Comparison of ENCODE assay signal across 8 cellular contexts in the genomic region with DNA sequence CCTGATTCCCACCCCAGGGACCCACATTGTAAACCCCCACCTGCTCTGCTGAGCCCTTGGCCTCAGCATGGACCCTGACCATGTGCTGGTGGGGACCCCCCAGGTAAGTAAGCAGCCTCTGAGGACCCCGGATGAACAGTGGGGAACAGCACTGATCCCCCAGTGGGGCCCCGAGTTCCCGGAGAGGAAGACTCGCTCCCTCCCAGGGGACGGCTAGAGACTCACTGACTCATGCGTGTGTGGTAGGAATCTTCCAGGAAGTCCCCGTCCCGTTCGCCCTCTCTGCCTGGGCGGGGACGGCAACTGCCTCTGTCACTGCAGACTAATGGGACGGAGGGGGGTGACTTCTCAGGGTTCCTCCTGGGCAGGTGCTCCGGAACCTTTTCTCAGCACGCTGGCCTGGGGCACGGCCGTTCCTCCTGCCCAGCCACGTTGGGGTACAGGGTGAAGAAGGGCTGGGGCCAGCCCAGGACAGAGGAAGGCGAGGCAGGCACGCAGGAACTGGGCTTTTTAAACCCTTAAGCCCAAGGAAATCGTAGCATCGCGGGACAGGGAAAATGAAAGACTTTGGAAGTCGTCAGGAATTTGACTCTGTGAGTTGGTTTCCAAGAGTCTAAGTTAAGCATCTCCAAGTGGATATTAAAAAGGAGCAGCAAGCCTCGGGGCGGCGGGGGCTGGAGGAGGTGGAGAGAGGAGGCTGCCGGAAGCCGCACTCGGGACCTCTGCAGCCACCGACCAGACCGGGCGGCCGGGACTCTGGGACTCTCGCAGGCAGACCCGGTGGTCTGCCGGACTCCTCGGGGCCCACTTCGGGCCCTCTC.
DNase-seq lines count a peak whose midpoint lies in the region; ATAC-seq and TF ChIP-seq lines count a peak whose summit lies in the region.

No MANE protein-coding gene starts in this region.

- H3K27ac ChIP-seq in CD4-positive, CD25-positive, alpha-beta regulatory T cell (ENCODE audit: insufficient read depth, low read length, poor library complexity, severe bottlenecking): no peak overlapping the region
- H3K27ac ChIP-seq in H9 (ENCODE audit: insufficient read length, low read depth, low read length): no peak overlapping the region
- peak overlapping the region; percentile 38; the same call in 1 of the 2 replicates for H3K27ac ChIP-seq in SJCRH30

- peak; percentile 65 to 72 for ATAC-seq in CD4-positive, CD25-positive, alpha-beta regulatory T cell (ENCODE audit: low read depth in 2 of 2)
- no peak for ATAC-seq in GM21526 (IDR thresholded peaks at IDR 0.05; ENCODE audit: low FRiP score, unreplicated experiment)

- WGBS in H9 (ENCODE audit: extremely low coverage, insufficient read length, low lambda C conversion rate): no CpG with 5 or more reads among the region's 38 CpGs

- 0 out of 2 replicates have a peak, but pooled peaks cover 1% of the 10 kb centered on the region for H3K79me2 ChIP-seq in H9 (ENCODE audit: insufficient read depth, low read length)

- H2AK5ac ChIP-seq in H9 (ENCODE audit: insufficient read length, low read length): no peak overlapping the region

- no peak overlapping the region for H3K23ac ChIP-seq in H9 (ENCODE audit: insufficient read length, low read depth, low read length)

- no peaks in the 10 kb centered on the region for H3K36me3 Mint-ChIP-seq in CD4-positive, CD25-positive, alpha-beta regulatory T cell
- peaks cover 0 to 10% (median 0%) of the 10 kb centered on the region in 3 experiments; a peak in 3 of 7 replicates for H3K36me3 Mint-ChIP-seq in H9 (ENCODE audit: insufficient read depth in 1 of 3, low read depth in 3 of 3)

- no peaks in the 10 kb centered on the region for H3K27me3 ChIP-seq in CD4-positive, CD25-positive, alpha-beta regulatory T cell (ENCODE audit: control insufficient read depth, insufficient read depth, low read length)
- H3K27me3 ChIP-seq in H9 (ENCODE audit: insufficient read depth, low read length): no peaks in the 10 kb centered on the region
- H3K27me3 ChIP-seq in SJCRH30: no peaks in the 10 kb centered on the region

- no peak overlapping the region for H4K8ac ChIP-seq in H9 (replicated peaks; ENCODE audit: insufficient read length, low read depth, low read length)

- H3K56ac ChIP-seq in H9 (ENCODE audit: insufficient read length, low read depth, low read length): no peak overlapping the region

- no peak overlapping the region for H2BK5ac ChIP-seq in H9 (ENCODE audit: insufficient read length, low read length)

- peaks cover 3% of the 10 kb centered on the region for H3K79me1 ChIP-seq in H9 (ENCODE audit: insufficient read depth, low read depth, low read length, poor library complexity, severe bottlenecking)

- H2BK120ac ChIP-seq in H9 (ENCODE audit: low read depth, low read length, poor library complexity, severe bottlenecking): no peak overlapping the region

- H3K27me3 Mint-ChIP-seq in CD4-positive, CD25-positive, alpha-beta regulatory T cell: no peaks in the 10 kb centered on the region
- H3K27me3 Mint-ChIP-seq in H9 (ENCODE audit: low read depth): peaks cover 1% of the 10 kb centered on the region; the same call in 1 of the 2 replicates

- no peak overlapping the region for H2BK12ac ChIP-seq in H9 (ENCODE audit: insufficient read length, low read depth, low read length)

- no peaks in the 10 kb centered on the region for H3K23me2 ChIP-seq in H9 (ENCODE audit: insufficient read length, low read depth, low read length, poor library complexity, severe bottlenecking)

- no peak overlapping the region for H4K5ac ChIP-seq in H9 (ENCODE audit: insufficient read length, low read depth, low read length)

- H3T11ph ChIP-seq in H9 (ENCODE audit: low read length): no peak overlapping the region

- H2AFZ ChIP-seq in H9 (ENCODE audit: low read length): no peak overlapping the region

- H3K9me3 ChIP-seq in CD4-positive, CD25-positive, alpha-beta regulatory T cell (ENCODE audit: control insufficient read depth in 2 of 2, low read length in 2 of 2): no peaks in the 10 kb centered on the region
- H3K9me3 ChIP-seq in H9 (ENCODE audit: control insufficient read depth, low read depth, low read length): no peaks in the 10 kb centered on the region
- H3K9me3 ChIP-seq in SJCRH30 (replicated peaks): no peaks in the 10 kb centered on the region
- H3K9me3 ChIP-seq in iPS-18c (ENCODE audit: control insufficient read depth, insufficient read depth, low read length): no peaks in the 10 kb centered on the region

- H3K36me3 ChIP-seq in CD4-positive, CD25-positive, alpha-beta regulatory T cell (ENCODE audit: control insufficient read depth, insufficient read depth, low read length): no peaks in the 10 kb centered on the region
- H3K36me3 ChIP-seq in SJCRH30: no peaks in the 10 kb centered on the region

- H3K9ac ChIP-seq in H9 (ENCODE audit: extremely low read depth, insufficient read length, low read length): no peak overlapping the region

- H2BK20ac ChIP-seq in H9 (ENCODE audit: low read depth, low read length, poor library complexity, severe bottlenecking): no peak overlapping the region

- H3K9me3 Mint-ChIP-seq in CD4-positive, CD25-positive, alpha-beta regulatory T cell: peaks cover 0 to 1% (median 0%) of the 10 kb centered on the region in 7 donors
- no peaks in the 10 kb centered on the region; a peak in 1 of 5 replicates for H3K9me3 Mint-ChIP-seq in H9

- H3K27ac Mint-ChIP-seq in CD4-positive, CD25-positive, alpha-beta regulatory T cell: peak overlapping the region; percentile 89 to 94 (median 90)
- peak overlapping the region in 2 of 3 experiments; percentile 35 to 75; a peak in 3 of 7 replicates for H3K27ac Mint-ChIP-seq in H9

- H3K4me1 Mint-ChIP-seq in CD4-positive, CD25-positive, alpha-beta regulatory T cell: peaks cover 1 to 32% (median 8%) of the 10 kb centered on the region in 4 donors
- peaks cover 40 to 66% of the 10 kb centered on the region in 2 experiments for H3K4me1 Mint-ChIP-seq in H9

- H4K20me1 ChIP-seq in H9 (ENCODE audit: control insufficient read depth, insufficient read depth, insufficient read length): no peaks in the 10 kb centered on the region

- H2BK15ac ChIP-seq in H9 (ENCODE audit: low read depth, low read length): no peak overlapping the region

- H3K4me2 ChIP-seq in H9 (ENCODE audit: insufficient read depth, insufficient read length, low read length): no peak overlapping the region

- no peak overlapping the region for H3K18ac ChIP-seq in H9 (ENCODE audit: insufficient read length, low read depth, low read length)

- no peak overlapping the region for H4K91ac ChIP-seq in H9 (ENCODE audit: insufficient read length, low read depth, low read length)

- peaks cover 23% of the 10 kb centered on the region for H3K4me1 ChIP-seq in CD4-positive, CD25-positive, alpha-beta regulatory T cell (ENCODE audit: control insufficient read depth, insufficient read depth, low read length, poor library complexity, severe bottlenecking)
- peaks cover 4% of the 10 kb centered on the region; the same call in 1 of the 2 replicates for H3K4me1 ChIP-seq in H9 (ENCODE audit: insufficient read depth, low read length)
- H3K4me1 ChIP-seq in SJCRH30: peaks cover 26% of the 10 kb centered on the region

- no peak overlapping the region for H3K14ac ChIP-seq in H9 (ENCODE audit: insufficient read depth, low read length)

- H3K4ac ChIP-seq in H9 (ENCODE audit: low read depth, low read length): no peak overlapping the region

- H3K4me3 Mint-ChIP-seq in CD4-positive, CD25-positive, alpha-beta regulatory T cell: peak overlapping the region in 2 of 4 donors; percentile 75 to 80
- H3K4me3 Mint-ChIP-seq in H9: no peak overlapping the region

- TF ChIP-seq CTCF in H9 (conservative IDR thresholded peaks at IDR 0.05): no peak

- H3K4me3 ChIP-seq in CD4-positive, CD25-positive, alpha-beta regulatory T cell (ENCODE audit: low read depth, low read length): no peak overlapping the region
- H3K4me3 ChIP-seq in SJCRH30: peak overlapping the region; percentile 60
- peak overlapping the region; percentile 15; the same call in 1 of the 2 replicates for H3K4me3 ChIP-seq in iPS-18c (ENCODE audit: insufficient read depth, low read depth, low read length)

- DNase-seq in CD4-positive, CD25-positive, alpha-beta regulatory T cell: peak in 2 of 3 donors; percentile 23 to 62
- peak; percentile 78 for DNase-seq in H9
- peak; percentile 85 to 87 for DNase-seq in SJCRH30
- peak; percentile 87 for DNase-seq in amniotic stem cell (lab: John Stamatoyannopoulos, UW)
- DNase-seq in stimulated activated CD4-positive, alpha-beta T cell treated with anti-CD3 and anti-CD28 coated beads, Interleukin-12 subunit alpha, Interleukin-12 subunit beta, amount 100 ng/mL, for 4 hours: peak; percentile 67
- DNase-seq in NCI-H187 (lab: John Stamatoyannopoulos, UW): no peak

Comparison
In these comparisons a context has a peak if more than half of its experiments do, and no peak if none do; other contexts are left out.
1. DNase-seq: peak in CD4-positive, CD25-positive, alpha-beta regulatory T cell (2 of 3), H9 (single experiment), SJCRH30 (2 of 2), amniotic stem cell (single experiment) and stimulated activated CD4-positive, alpha-beta T cell treated with anti-CD3 and anti-CD28 coated beads, Interleukin-12 subunit alpha, Interleukin-12 subunit beta, amount 100 ng/mL, for 4 hours (single experiment); none in NCI-H187 (0 of 2).